ENCODE assay signal across 10 cellular contexts in genomic region chr1:78060857-78061563, GRCh38. TPM values are rescaled to one million over a fixed set of nuclear protein-coding genes. Genes with fewer than 3 reads are reported as not detected.
DNase-seq lines count a peak whose midpoint lies in the region; ATAC-seq and TF ChIP-seq lines count a peak whose summit lies in the region.
"Had no signal": no experiment of that assay in that cellular context is flagged by ENCODE, and none has a peak within 500 bp of the region (broad histone marks: within the 10 kb centered on the region; RNA-seq: fewer than 3 reads in every experiment).

No MANE protein-coding gene starts in this region.

- ATAC-seq in GM19463 (IDR thresholded peaks at IDR 0.05; ENCODE audit: unreplicated experiment) (peak; percentile 86), HG03135 (IDR thresholded peaks at IDR 0.05; ENCODE audit: unreplicated experiment) (peak; percentile 74)

- TF ChIP-seq CTCF in GM06990 (IDR thresholded peaks at IDR 0.05; ENCODE audit: insufficient read depth, low read length, poor library complexity, severe bottlenecking) = peak; percentile 12
- TF ChIP-seq CTCF in chondrocyte (IDR thresholded peaks at IDR 0.05) = no peak

- H3K36me3 Mint-ChIP-seq in chondrocyte (ENCODE audit: low read depth) = peaks cover 1% of the 10 kb centered on the region

- H3K4me3 ChIP-seq in GM06990 (replicated peaks; ENCODE audit: low read depth, low read length) = no peak overlapping the region

- H3K4me3 Mint-ChIP-seq in chondrocyte (ENCODE audit: unreplicated experiment) = no peak overlapping the region

- peaks cover 32% of the 10 kb centered on the region for H3K4me1 Mint-ChIP-seq in chondrocyte (ENCODE audit: low read depth)

- H3K27me3 Mint-ChIP-seq in chondrocyte (ENCODE audit: low read depth) = no peaks in the 10 kb centered on the region

- H3K36me3 ChIP-seq in GM06990 (ENCODE audit: control insufficient read depth, insufficient read depth, low read length) = no peaks in the 10 kb centered on the region

- DNase-seq in GM06990 (ENCODE audit: extremely low read depth, insufficient read length) (peak; percentile 36), chondrocyte (ENCODE audit: low spot score) (no peak), epidermal melanocyte (ENCODE audit: insufficient read length, low spot score) (no peak), COLO829 (ENCODE audit: low spot score) (no peak), A172 (ENCODE audit: low spot score) (no peak)
- DNase-seq in stimulated activated CD4-positive, alpha-beta T cell treated with anti-CD3 and anti-CD28 coated beads, Interleukin-2, amount 100 ng/mL, for 48 hours = no peak
- DNase-seq: aorta, NCI-H526 treated with DMSO at 0.1 percent for 48 hours had no signal

- H3K27ac Mint-ChIP-seq in chondrocyte (ENCODE audit: unreplicated experiment) = peak overlapping the region; percentile 91

- no peaks in the 10 kb centered on the region for H3K27me3 ChIP-seq in GM06990 (replicated peaks; ENCODE audit: control insufficient read depth, insufficient read depth, low read length)

- H3K9me3 Mint-ChIP-seq in chondrocyte (ENCODE audit: low read depth) = peaks cover 2% of the 10 kb centered on the region

RNA-seq across cellular contexts. Expression of gene GIPC2, which starts 15.2 kb away (rescaled TPM):
- 0.10 to 0.15 TPM (median 0.10 TPM) in 3 replicates for total RNA-seq in chondrocyte
- total RNA-seq in A172 (2014; rRNA removed; shearing (Covaris generic)) = 0.02 and 0.07 TPM in 2 replicates

RNA-seq across cellular contexts. Expression of gene DNAJB4, which starts 56.3 kb away (rescaled TPM):
- total RNA-seq in chondrocyte = 103 to 109 TPM (median 109 TPM) in 3 replicates
- 39.7 and 44.5 TPM in 2 replicates for total RNA-seq in A172 (2014; rRNA removed; shearing (Covaris generic))
